Comparison of ENCODE assay signal across 8 cellular contexts in genomic region chr12:9646794-9647622, GRCh38. TPM values are rescaled to one million over a fixed set of nuclear protein-coding genes. Genes with fewer than 3 reads are reported as not detected.
A peak's percentile ranks its signal among the peaks of the same experiment; 100 is the strongest.
DNase-seq lines count a peak whose midpoint lies in the region; ATAC-seq and TF ChIP-seq lines count a peak whose summit lies in the region.

No MANE protein-coding gene starts in this region.

- intact Hi-C loops in lower lobe of right lung (cut with DNase I), result no loop called here

- H3K9me3 ChIP-seq in lower lobe of right lung, result no peaks in the 10 kb centered on the region

- ATAC-seq in lower lobe of right lung (no peak), GM21528 (IDR thresholded peaks at IDR 0.05; ENCODE audit: low FRiP score, unreplicated experiment) (no peak), HG03045 (IDR thresholded peaks at IDR 0.05; ENCODE audit: unreplicated experiment) (no peak)

- peaks cover 25% of the 10 kb centered on the region for H3K4me1 ChIP-seq in lower lobe of right lung

- no peaks in the 10 kb centered on the region for H3K36me3 ChIP-seq in lower lobe of right lung

- H3K27ac ChIP-seq in lower lobe of right lung, result peak overlapping the region; percentile 93

- in situ Hi-C loops in astrocyte of the spinal cord (cut with HindIII; ENCODE audit: low sequenced_read_pairs), result no loop called here

- H3K27me3 ChIP-seq in lower lobe of right lung (ENCODE audit: low read depth), result no peaks in the 10 kb centered on the region

- TF ChIP-seq CTCF in AG10803 (conservative IDR thresholded peaks at IDR 0.05; ENCODE audit: low read length) (no peak), astrocyte of the spinal cord (IDR thresholded peaks at IDR 0.05; ENCODE audit: low read depth, low read length) (no peak), lower lobe of right lung (IDR thresholded peaks at IDR 0.05) (no peak)

- peak; percentile 12 for DNase-seq in AG10803 (ENCODE audit: low read depth)
- peak; percentile 19 for DNase-seq in HuH-7.5 (ENCODE audit: low spot score)
- peak; percentile 22 for DNase-seq in astrocyte of the spinal cord (ENCODE audit: low read depth, low spot score)
- no peak for DNase-seq in lower lobe of right lung
- DNase-seq in ecto neural progenitor cell (ENCODE audit: low spot score), result no peak
- no peak for DNase-seq in activated CD4-positive, alpha-beta T cell treated with anti-CD3 and anti-CD28 coated beads, Interleukin-2, amount 50 U/mL, for 48 hours

- H3K4me3 ChIP-seq in AG10803 (ENCODE audit: low read length) (peak overlapping the region; percentile 79), astrocyte of the spinal cord (ENCODE audit: low read depth, low read length) (peak overlapping the region; percentile 61), lower lobe of right lung (peak overlapping the region; percentile 69)

RNA-seq across cellular contexts. Expression of gene CLEC2D, which starts 22.5 kb away (rescaled TPM):
- total RNA-seq in lower lobe of right lung, result 13.9 TPM

RNA-seq across cellular contexts. Expression of gene KLRB1, which starts 39.3 kb away (rescaled TPM):
- total RNA-seq in lower lobe of right lung, result 4.3 TPM

Comparison
In these comparisons a context has a peak if more than half of its experiments do, and no peak if none do; other contexts are left out.
1. DNase-seq: peak in AG10803 (single experiment), HuH-7.5 (single experiment) and astrocyte of the spinal cord (single experiment); none in lower lobe of right lung (single experiment), ecto neural progenitor cell (single experiment) and activated CD4-positive, alpha-beta T cell treated with anti-CD3 and anti-CD28 coated beads, Interleukin-2, amount 50 U/mL, for 48 hours (0 of 2).
2. Peak in every context shown above with its lines, with median percentiles within 50 percentile points of each other: H3K4me3 ChIP-seq.